2 cellular contexts compared by ENCODE assay signal in genomic region chr12:99983721-99984258, GRCh38.
TF ChIP-seq lines count a peak whose summit lies in the region.

No MANE protein-coding gene starts in this region.

TF ChIP-seq in IMR-90, 13 proteins besides CTCF, POLR2A, EP300 and RAD21:
- TF ChIP-seq NFE2L2 (IDR thresholded peaks at IDR 0.05; ENCODE audit: low read depth, low read length) (no peak), RFX5 (IDR thresholded peaks at IDR 0.05; ENCODE audit: low read depth, low read length) (no peak), MAZ (IDR thresholded peaks at IDR 0.05; ENCODE audit: borderline replicate concordance, low read depth, low read length) (no peak)

TF ChIP-seq in HepG2, 621 proteins besides CTCF, POLR2A, EP300 and RAD21:
- TF ChIP-seq BATF2 (CRISPR knock-in tag; IDR thresholded peaks at IDR 0.05) (no peak), ZNF788 (CRISPR knock-in tag; IDR thresholded peaks at IDR 0.05; ENCODE audit: borderline replicate concordance) (no peak), CENPBD1 (CRISPR knock-in tag; IDR thresholded peaks at IDR 0.05; ENCODE audit: borderline replicate concordance, low read depth) (no peak), SIN3B (IDR thresholded peaks at IDR 0.05; ENCODE audit: low read length) (no peak), HES4 (CRISPR knock-in tag; IDR thresholded peaks at IDR 0.05; ENCODE audit: borderline replicate concordance) (no peak), KDM6A (CRISPR knock-in tag; IDR thresholded peaks at IDR 0.05; ENCODE audit: low read depth) (no peak), ZNF142 (CRISPR knock-in tag; IDR thresholded peaks at IDR 0.05) (no peak), KAT2B (IDR thresholded peaks at IDR 0.05; ENCODE audit: borderline replicate concordance, low read depth, low read length) (no peak)
